Comparison of ENCODE assay signal across 1 cellular context in genomic region chr1:65467536-65467935, GRCh38.
TF ChIP-seq lines count a peak whose summit lies in the region.

No MANE protein-coding gene starts in this region.

TF ChIP-seq in K562, 482 proteins besides CTCF, POLR2A, EP300 and RAD21 (continued from another document):
- TF ChIP-seq HBP1 (CRISPR knock-in tag; IDR thresholded peaks at IDR 0.05), result no peak
